Comparison of ENCODE assay signal across 8 cellular contexts in genomic region chr15:88476635-88477038, GRCh38. TPM values are rescaled to one million over a fixed set of nuclear protein-coding genes. Genes with fewer than 3 reads are reported as not detected.
A peak's percentile ranks its signal among the peaks of the same experiment; 100 is the strongest.
DNase-seq lines count a peak whose midpoint lies in the region; ATAC-seq, FAIRE-seq and TF ChIP-seq lines count a peak whose summit lies in the region.

No MANE protein-coding gene starts in this region.

- H3K27ac ChIP-seq in H9 (ENCODE audit: insufficient read length, low read depth, low read length) (no peak overlapping the region), uterus (no peak overlapping the region)

- H3K27me3 Mint-ChIP-seq in H9 (ENCODE audit: low read depth), result peaks cover 4% of the 10 kb centered on the region

- no peak overlapping the region for H4K8ac ChIP-seq in H9 (replicated peaks; ENCODE audit: insufficient read length, low read depth, low read length)

- H3K4ac ChIP-seq in H9 (ENCODE audit: low read depth, low read length), result no peak overlapping the region

- H2BK120ac ChIP-seq in H9 (ENCODE audit: low read depth, low read length, poor library complexity, severe bottlenecking), result no peak overlapping the region

- no peak overlapping the region for H3K4me2 ChIP-seq in H9 (ENCODE audit: insufficient read depth, insufficient read length, low read length)

- TF ChIP-seq CTCF in H9 (conservative IDR thresholded peaks at IDR 0.05), result peak; percentile 83
- peak; percentile 50 for TF ChIP-seq CTCF in bronchial epithelial cell (IDR thresholded peaks at IDR 0.05; ENCODE audit: insufficient read depth, low read length, severe bottlenecking)
- peak; percentile 53 to 71 (median 56) for TF ChIP-seq CTCF in uterus (IDR thresholded peaks at IDR 0.05)

- H4K20me1 ChIP-seq in H9 (ENCODE audit: control insufficient read depth, insufficient read depth, insufficient read length), result no peaks in the 10 kb centered on the region

- peaks cover 11 to 45% (median 35%) of the 10 kb centered on the region in 3 experiments for H3K36me3 Mint-ChIP-seq in H9 (ENCODE audit: insufficient read depth in 1 of 3, low read depth in 3 of 3)

- no peak overlapping the region for H3K9ac ChIP-seq in H9 (ENCODE audit: extremely low read depth, insufficient read length, low read length)

- no peak overlapping the region for H3K4me3 Mint-ChIP-seq in H9

- H2AK5ac ChIP-seq in H9 (ENCODE audit: insufficient read length, low read length), result no peak overlapping the region

- H3K18ac ChIP-seq in H9 (ENCODE audit: insufficient read length, low read depth, low read length), result no peak overlapping the region

- ATAC-seq in GM18505 (IDR thresholded peaks at IDR 0.05; ENCODE audit: unreplicated experiment), result no peak
- ATAC-seq in HG03097 (IDR thresholded peaks at IDR 0.05; ENCODE audit: low FRiP score, unreplicated experiment), result no peak

- no peak for FAIRE-seq in bronchial epithelial cell (lab: Jason Lieb, UNC)

- no peaks in the 10 kb centered on the region for H3K9me3 Mint-ChIP-seq in H9

- no peak overlapping the region for H2BK20ac ChIP-seq in H9 (ENCODE audit: low read depth, low read length, poor library complexity, severe bottlenecking)

- H2BK12ac ChIP-seq in H9 (ENCODE audit: insufficient read length, low read depth, low read length), result no peak overlapping the region

- H3K27me3 ChIP-seq in H9 (ENCODE audit: insufficient read depth, low read length), result no peaks in the 10 kb centered on the region
- no peaks in the 10 kb centered on the region for H3K27me3 ChIP-seq in bronchial epithelial cell (ENCODE audit: control insufficient read depth, insufficient read depth, low read length)
- H3K27me3 ChIP-seq in uterus, result no peaks in the 10 kb centered on the region

- no peak overlapping the region for H2BK15ac ChIP-seq in H9 (ENCODE audit: low read depth, low read length)

- H3K79me2 ChIP-seq in H9 (ENCODE audit: insufficient read depth, low read length), result no peaks in the 10 kb centered on the region

- H4K91ac ChIP-seq in H9 (ENCODE audit: insufficient read length, low read depth, low read length), result no peak overlapping the region

- H4K5ac ChIP-seq in H9 (ENCODE audit: insufficient read length, low read depth, low read length), result no peak overlapping the region

- H3K14ac ChIP-seq in H9 (ENCODE audit: insufficient read depth, low read length), result no peak overlapping the region

- H3K27ac Mint-ChIP-seq in H9, result no peak overlapping the region

- H3T11ph ChIP-seq in H9 (ENCODE audit: low read length), result no peak overlapping the region

- H3K23ac ChIP-seq in H9 (ENCODE audit: insufficient read length, low read depth, low read length), result no peak overlapping the region

- H3K23me2 ChIP-seq in H9 (ENCODE audit: insufficient read length, low read depth, low read length, poor library complexity, severe bottlenecking), result no peaks in the 10 kb centered on the region

- H3K4me1 Mint-ChIP-seq in H9, result peaks cover 9 to 11% of the 10 kb centered on the region in 2 experiments

- no peaks in the 10 kb centered on the region for H3K9me3 ChIP-seq in H9 (ENCODE audit: control insufficient read depth, low read depth, low read length)
- H3K9me3 ChIP-seq in uterus, result no peaks in the 10 kb centered on the region

- H3K4me3 ChIP-seq in bronchial epithelial cell (ENCODE audit: low read depth, low read length) (no peak overlapping the region), uterus (no peak overlapping the region)

- DNase-seq in DMS53 treated with DMSO at 0.1 percent for 48 hours (lab: John Stamatoyannopoulos, UW; ENCODE audit: unreplicated experiment) (peak; percentile 23), H9 (peak; percentile 65), NCI-H69 (lab: John Stamatoyannopoulos, UW) (peak; percentile 52), bronchial epithelial cell (ENCODE audit: low read depth) (peak; percentile 31), kidney tubule cell (ENCODE audit: low spot score) (peak; percentile 45), uterus (peak; percentile 46 to 50)

- peaks cover 6% of the 10 kb centered on the region for H3K36me3 ChIP-seq in bronchial epithelial cell (ENCODE audit: control insufficient read depth, insufficient read depth, low read length)
- no peaks in the 10 kb centered on the region for H3K36me3 ChIP-seq in uterus

- no peak overlapping the region for H2AFZ ChIP-seq in H9 (ENCODE audit: low read length)

- intact Hi-C loops in uterus (cut with DNase I; ENCODE audit: low total_unique reads), result no loop called here

- no peaks in the 10 kb centered on the region for H3K79me1 ChIP-seq in H9 (ENCODE audit: insufficient read depth, low read depth, low read length, poor library complexity, severe bottlenecking)

- H3K4me1 ChIP-seq in H9 (ENCODE audit: insufficient read depth, low read length) (no peaks in the 10 kb centered on the region), uterus (no peaks in the 10 kb centered on the region)

- no CpG with 5 or more reads among the region's 7 CpGs for WGBS in H9 (ENCODE audit: extremely low coverage, insufficient read length, low lambda C conversion rate)

- H3K56ac ChIP-seq in H9 (ENCODE audit: insufficient read length, low read depth, low read length), result no peak overlapping the region

- TF ChIP-seq POLR2A in uterus (IDR thresholded peaks at IDR 0.05) (no peak), GM18505 (IDR thresholded peaks at IDR 0.05; ENCODE audit: borderline replicate concordance, extremely low read depth, insufficient read depth, insufficient read length) (no peak)

- H2BK5ac ChIP-seq in H9 (ENCODE audit: insufficient read length, low read length), result no peak overlapping the region

RNA-seq across cellular contexts. Expression of gene MRPS11, which starts 9.1 kb away (rescaled TPM):
- total RNA-seq in H9 (2021) (51.0 and 54.5 TPM in 2 replicates), bronchial epithelial cell (31.1 and 43.0 TPM in 2 replicates), uterus (10 to 100 TPM in 3 of 4 donors, 1 to 10 TPM in 1; 4.4 to 32.8 (median 18.9) TPM)

RNA-seq across cellular contexts. Expression of gene MRPL46, which starts 9.4 kb away (rescaled TPM):
- total RNA-seq in H9 (2021), result 27.4 and 29.3 TPM in 2 replicates
- total RNA-seq in bronchial epithelial cell, result 14.5 and 18.6 TPM in 2 replicates
- total RNA-seq in uterus, result 10 to 100 TPM; 16.9 to 24.8 (median 21.5) TPM
